10 cellular contexts compared by ENCODE assay signal in genomic region chr7:99631311-99632109, GRCh38. TPM values are rescaled to one million over a fixed set of nuclear protein-coding genes. Genes with fewer than 3 reads are reported as not detected.
DNase-seq lines count a peak whose midpoint lies in the region; ATAC-seq and FAIRE-seq lines count a peak whose summit lies in the region.
"Had no signal": no experiment of that assay in that cellular context is flagged by ENCODE, and none has a peak within 500 bp of the region (broad histone marks: within the 10 kb centered on the region; RNA-seq: fewer than 3 reads in every experiment).

No MANE protein-coding gene starts in this region.

- H3K27ac Mint-ChIP-seq in activated CD4-positive, alpha-beta T cell treated with anti-CD3 and anti-CD28 coated beads, Interleukin-2, amount 10 ng/mL, durations not matched to agents 24 days and 14 days: peak overlapping the region; percentile 85

- intact Hi-C loops in activated CD4-positive, alpha-beta T cell treated with anti-CD3 and anti-CD28 coated beads, Interleukin-2, amount 10 ng/mL, durations not matched to agents 24 days and 14 days (cut with micrococcal nuclease): no loop called here

- H3K27ac ChIP-seq in epithelial cell of prostate (peak overlapping the region; percentile 24), trophoblast cell (ENCODE audit: low read depth, low read length) (no peak overlapping the region)
- H3K27ac ChIP-seq: neutrophil had no signal

- H3K79me2 ChIP-seq in trophoblast cell (ENCODE audit: control insufficient read depth, insufficient read depth, low read length, poor library complexity): no peaks in the 10 kb centered on the region

- H3K79me1 ChIP-seq in trophoblast cell (ENCODE audit: low read length): no peaks in the 10 kb centered on the region

- H3K4me1 ChIP-seq in trophoblast cell (ENCODE audit: control insufficient read depth in 1 of 2, insufficient read depth in 2 of 2, low read length in 2 of 2): no peaks in the 10 kb centered on the region

- no peak overlapping the region for H2AK5ac ChIP-seq in trophoblast cell (ENCODE audit: low read length)

- peak overlapping the region; percentile 49 for H2BK5ac ChIP-seq in trophoblast cell (ENCODE audit: low read depth, low read length, poor library complexity)

- H4K12ac ChIP-seq in trophoblast cell (ENCODE audit: low read depth, low read length): no peak overlapping the region

- FAIRE-seq in HTR-8/SVneo (lab: Jason Lieb, UNC): no peak

- H3K4me1 Mint-ChIP-seq in activated CD4-positive, alpha-beta T cell treated with anti-CD3 and anti-CD28 coated beads, Interleukin-2, amount 10 ng/mL, durations not matched to agents 24 days and 14 days: peaks cover 23% of the 10 kb centered on the region

- H3K36me3 ChIP-seq in trophoblast cell (ENCODE audit: control insufficient read depth in 1 of 2, insufficient read depth in 2 of 2, low read length in 2 of 2): peaks cover 29 to 43% of the 10 kb centered on the region in 2 experiments

- no CpG with 5 or more reads among the region's 8 CpGs for WGBS in trophoblast cell (ENCODE audit: extremely low coverage, insufficient coverage, insufficient read length)

- H3K18ac ChIP-seq in trophoblast cell (ENCODE audit: low read length): no peak overlapping the region

- in situ Hi-C loops in SK-MEL-5 (cut with HindIII; ENCODE audit: low pct_unique_long_range_greater_than_20kb, low sequenced_read_pairs): no loop called here

- no peak overlapping the region for H3K4me3 Mint-ChIP-seq in activated CD4-positive, alpha-beta T cell treated with anti-CD3 and anti-CD28 coated beads, Interleukin-2, amount 10 ng/mL, durations not matched to agents 24 days and 14 days

- peaks cover 2% of the 10 kb centered on the region for H3K9me3 ChIP-seq in trophoblast cell (ENCODE audit: insufficient read depth, low read depth, low read length)
- H3K9me3 ChIP-seq: neutrophil had no signal

- no peak overlapping the region for H3K4ac ChIP-seq in trophoblast cell (ENCODE audit: low read depth, low read length)

- H2AFZ ChIP-seq in trophoblast cell (ENCODE audit: insufficient read depth, low read length, poor library complexity): no peak overlapping the region

- no peak overlapping the region for H3K14ac ChIP-seq in trophoblast cell (ENCODE audit: low read length)

- no peak overlapping the region for H3K4me3 ChIP-seq in trophoblast cell (ENCODE audit: low read depth, low read length)

- no peak overlapping the region for H3K4me2 ChIP-seq in trophoblast cell (ENCODE audit: low read length)

- peaks cover 67% of the 10 kb centered on the region for H3K36me3 Mint-ChIP-seq in activated CD4-positive, alpha-beta T cell treated with anti-CD3 and anti-CD28 coated beads, Interleukin-2, amount 10 ng/mL, durations not matched to agents 24 days and 14 days (ENCODE audit: low read depth)

- no peak overlapping the region for H2BK120ac ChIP-seq in trophoblast cell (ENCODE audit: insufficient read depth, low read length, poor library complexity)

- DNase-seq in activated CD4-positive, alpha-beta T cell treated with anti-CD3 and anti-CD28 coated beads, Interleukin-2, amount 10 ng/mL, durations not matched to agents 24 days and 14 days: peak; percentile 54
- DNase-seq in activated CD4-positive, alpha-beta T cell treated with anti-CD3 and anti-CD28 coated beads, Interleukin-2, amount 50 U/mL, for 1 hour: no peak
- DNase-seq in SK-MEL-5 (ENCODE audit: low read depth, low spot score) (peak; percentile 59), epithelial cell of prostate (ENCODE audit: low read depth, low spot score) (peak; percentile 60), trophoblast cell (peak; percentile 10 to 40), cortex of kidney (lab: John Stamatoyannopoulos, UW) (no peak), HTR-8/SVneo (ENCODE audit: insufficient read length, low spot score) (no peak)

- H3K27me3 Mint-ChIP-seq in activated CD4-positive, alpha-beta T cell treated with anti-CD3 and anti-CD28 coated beads, Interleukin-2, amount 10 ng/mL, durations not matched to agents 24 days and 14 days: no peaks in the 10 kb centered on the region

- H4K91ac ChIP-seq in trophoblast cell (ENCODE audit: low read depth, low read length): no peak overlapping the region

- H3K23ac ChIP-seq in trophoblast cell (ENCODE audit: low read length): no peak overlapping the region

- no peak overlapping the region for H2BK12ac ChIP-seq in trophoblast cell (ENCODE audit: low read length)

- no peak overlapping the region for H3K9ac ChIP-seq in trophoblast cell (ENCODE audit: low read length)

- H3K27me3 ChIP-seq in trophoblast cell (ENCODE audit: insufficient read depth, low read length): no peaks in the 10 kb centered on the region
- H3K27me3 ChIP-seq: neutrophil had no signal

- ATAC-seq in GM18511 (IDR thresholded peaks at IDR 0.05; ENCODE audit: unreplicated experiment): no peak

- H3K9me3 Mint-ChIP-seq in activated CD4-positive, alpha-beta T cell treated with anti-CD3 and anti-CD28 coated beads, Interleukin-2, amount 10 ng/mL, durations not matched to agents 24 days and 14 days: no peaks in the 10 kb centered on the region

- no peak overlapping the region for H4K8ac ChIP-seq in trophoblast cell (ENCODE audit: low read depth, low read length)

RNA-seq across cellular contexts. Expression of gene ZSCAN25, which starts 14.8 kb away (rescaled TPM):
- total RNA-seq in activated CD4-positive, alpha-beta T cell treated with anti-CD3 and anti-CD28 coated beads, Interleukin-2, amount 10 ng/mL, durations not matched to agents 24 days and 14 days: 29.4 and 30.0 TPM in 2 replicates
- total RNA-seq in SK-MEL-5 (2014; rRNA removed; shearing (Covaris generic)): 16.9 and 18.2 TPM in 2 replicates
- 13.6 and 19.5 TPM in 2 replicates for polyA plus RNA-seq in SK-MEL-5 (2015; cell fraction: cytosol; rRNA removed)
- 25.4 and 35.5 TPM in 2 replicates for polyA plus RNA-seq in SK-MEL-5 (2015; cell fraction: nucleus; rRNA removed)
- 7.6 and 8.2 TPM in 2 replicates for polyA plus RNA-seq in trophoblast cell (2013)

RNA-seq across cellular contexts. Expression of gene TMEM225B, which starts 33.4 kb away (rescaled TPM):
- 0.50 and 0.61 TPM in 2 replicates for total RNA-seq in activated CD4-positive, alpha-beta T cell treated with anti-CD3 and anti-CD28 coated beads, Interleukin-2, amount 10 ng/mL, durations not matched to agents 24 days and 14 days
- 0.53 TPM in 1 of 2 replicates, not detected in the other for total RNA-seq in SK-MEL-5 (2014; rRNA removed; shearing (Covaris generic))
- not detected in 2 replicates for polyA plus RNA-seq in SK-MEL-5 (2015; cell fraction: cytosol; rRNA removed)
- polyA plus RNA-seq in SK-MEL-5 (2015; cell fraction: nucleus; rRNA removed): 0.20 and 0.39 TPM in 2 replicates
- 0.51 and 0.74 TPM in 2 replicates for polyA plus RNA-seq in trophoblast cell (2013)

RNA-seq across cellular contexts. Expression of gene CYP3A5, which starts 48.3 kb away (rescaled TPM):
- not detected in 2 replicates for total RNA-seq in activated CD4-positive, alpha-beta T cell treated with anti-CD3 and anti-CD28 coated beads, Interleukin-2, amount 10 ng/mL, durations not matched to agents 24 days and 14 days
- not detected in 2 replicates for total RNA-seq in SK-MEL-5 (2014; rRNA removed; shearing (Covaris generic))
- 0.20 TPM in 1 of 2 replicates, not detected in the other for polyA plus RNA-seq in SK-MEL-5 (2015; cell fraction: cytosol; rRNA removed)
- polyA plus RNA-seq in SK-MEL-5 (2015; cell fraction: nucleus; rRNA removed): 0.64 and 2.3 TPM in 2 replicates
- polyA plus RNA-seq in trophoblast cell (2013): 0.10 and 0.19 TPM in 2 replicates
- total RNA-seq: T-helper 2 cell treated with Interferon-gamma antibody and Interleukin-4, amounts not matched to agents 100 ng/mL and 5 ng/mL, for 36 hours had no signal

Comparison
In these comparisons a context has a peak if more than half of its experiments do, and no peak if none do; other contexts are left out.
1. DNase-seq: peak in activated CD4-positive, alpha-beta T cell treated with anti-CD3 and anti-CD28 coated beads, Interleukin-2, amount 10 ng/mL, durations not matched to agents 24 days and 14 days (single experiment), SK-MEL-5 (single experiment), epithelial cell of prostate (single experiment) and trophoblast cell (2 of 2); none in activated CD4-positive, alpha-beta T cell treated with anti-CD3 and anti-CD28 coated beads, Interleukin-2, amount 50 U/mL, for 1 hour (single experiment), cortex of kidney (single experiment) and HTR-8/SVneo (single experiment).